ENCODE assay signal across 16 cellular contexts in the genomic region with DNA sequence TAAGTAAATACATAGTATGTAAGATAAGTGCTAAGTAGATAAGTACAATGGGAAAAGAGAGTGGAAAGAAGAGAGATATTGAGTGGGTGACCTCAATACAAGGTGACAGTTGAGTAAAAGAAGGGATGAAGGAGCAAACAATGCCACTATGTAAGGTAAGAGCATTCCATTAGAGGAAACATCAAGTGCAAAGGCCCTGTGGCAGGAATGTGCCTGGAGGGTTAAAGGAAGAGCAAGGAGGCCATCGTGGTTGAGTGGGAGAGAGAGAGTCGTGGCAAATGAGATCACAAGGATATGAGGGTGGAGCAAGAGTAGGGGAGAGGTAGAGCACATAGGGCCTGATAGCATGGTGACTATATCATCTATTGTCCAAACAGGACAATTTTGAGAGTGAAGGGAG. TPM values are rescaled to one million over a fixed set of nuclear protein-coding genes. Genes with fewer than 3 reads are reported as not detected.
DNase-seq lines count a peak whose midpoint lies in the region; FAIRE-seq and TF ChIP-seq lines count a peak whose summit lies in the region.
"Had no signal": no experiment of that assay in that cellular context is flagged by ENCODE, and none has a peak within 500 bp of the region (broad histone marks: within the 10 kb centered on the region; RNA-seq: fewer than 3 reads in every experiment).

No MANE protein-coding gene starts in this region.

- H4K91ac ChIP-seq in trophoblast cell (ENCODE audit: low read depth, low read length), result no peak overlapping the region

- no peaks in the 10 kb centered on the region for H3K36me3 ChIP-seq in left ventricle myocardium inferior
- no peaks in the 10 kb centered on the region for H3K36me3 ChIP-seq in keratinocyte (ENCODE audit: control insufficient read depth in 2 of 2, extremely low read depth in 1 of 2, insufficient read depth in 2 of 2, low read length in 2 of 2)
- no peaks in the 10 kb centered on the region for H3K36me3 ChIP-seq in trophoblast cell (ENCODE audit: control insufficient read depth in 1 of 2, insufficient read depth in 2 of 2, low read length in 2 of 2)
- no peaks in the 10 kb centered on the region for H3K36me3 ChIP-seq in vagina
- H3K36me3 ChIP-seq: BLaER1 treated with 17β-estradiol and CSF1 and Interleukin-3, amounts not matched to agents 10 nM and 100 nM had no signal

- H3K27ac ChIP-seq in left ventricle myocardium inferior (replicated peaks) (peak overlapping the region; percentile 65), keratinocyte (ENCODE audit: control insufficient read depth, insufficient read depth, low read length) (no peak overlapping the region), trophoblast cell (ENCODE audit: low read depth, low read length) (no peak overlapping the region), vagina (peak overlapping the region; percentile 10)
- H3K27ac ChIP-seq: 22Rv1; BLaER1 treated with 17β-estradiol and CSF1 and Interleukin-3, amounts not matched to agents 10 nM and 100 nM; GM23248 had no signal

- dilution Hi-C loops in keratinocyte (cut with MboI; ENCODE audit: extremely low pct_ligation_motif_present, low sequenced_read_pairs), result no loop called here

- no peaks in the 10 kb centered on the region for H3K9me1 ChIP-seq in keratinocyte (ENCODE audit: control insufficient read depth, extremely low read depth, insufficient read depth, low read length)

- H4K12ac ChIP-seq in trophoblast cell (ENCODE audit: low read depth, low read length), result no peak overlapping the region

- H2AFZ ChIP-seq in keratinocyte (ENCODE audit: control insufficient read depth, low read length) (no peak overlapping the region), trophoblast cell (ENCODE audit: insufficient read depth, low read length, poor library complexity) (no peak overlapping the region)
- H2AFZ ChIP-seq: GM23248 had no signal

- H2BK5ac ChIP-seq in trophoblast cell (ENCODE audit: low read depth, low read length, poor library complexity), result no peak overlapping the region

- no peak overlapping the region for H3K9ac ChIP-seq in keratinocyte (ENCODE audit: control insufficient read depth, extremely low read depth, insufficient read depth, low read length)
- no peak overlapping the region for H3K9ac ChIP-seq in trophoblast cell (ENCODE audit: low read length)
- H3K9ac ChIP-seq: BLaER1 treated with 17β-estradiol and CSF1 and Interleukin-3, amounts not matched to agents 10 nM and 100 nM; GM23248 had no signal

- no peak overlapping the region for H2BK12ac ChIP-seq in trophoblast cell (ENCODE audit: low read length)

- no peak for TF ChIP-seq POLR2A in vagina (IDR thresholded peaks at IDR 0.05)

- DNase-seq in left ventricle myocardium inferior, result no peak
- no peak for DNase-seq in cardiac septum (ENCODE audit: low spot score)
- DNase-seq in keratinocyte (ENCODE audit: low read depth, low spot score), result no peak
- peak; percentile 15 to 44 for DNase-seq in trophoblast cell
- DNase-seq in vagina (ENCODE audit: extremely low spot score in 2 of 2), result no peak
- no peak for DNase-seq in NCI-H2196 (lab: John Stamatoyannopoulos, UW; ENCODE audit: unreplicated experiment)
- DNase-seq in ecto neural progenitor cell (ENCODE audit: low spot score), result no peak
- no peak for DNase-seq in T-helper 2 cell
- DNase-seq: CD4-positive, CD25-positive, alpha-beta regulatory T cell; GF-D8; GM23248; H7 had no signal

- intact Hi-C loops in left ventricle myocardium inferior (cut with micrococcal nuclease) (no loop called here), cardiac septum (cut with DNase I) (no loop called here), vagina (cut with DNase I) (no loop called here)

- no peak overlapping the region for H3K4me3 ChIP-seq in left ventricle myocardium inferior
- H3K4me3 ChIP-seq in keratinocyte (ENCODE audit: control insufficient read depth in 2 of 3, extremely low read depth in 1 of 3, insufficient read depth in 2 of 3, low read depth in 1 of 3, low read length in 3 of 3), result no peak overlapping the region
- no peak overlapping the region for H3K4me3 ChIP-seq in trophoblast cell (ENCODE audit: low read depth, low read length)
- H3K4me3 ChIP-seq in vagina, result no peak overlapping the region
- H3K4me3 ChIP-seq: BLaER1 treated with 17β-estradiol and CSF1 and Interleukin-3, amounts not matched to agents 10 nM and 100 nM; GM23248 had no signal

- H4K20me1 ChIP-seq in keratinocyte (ENCODE audit: control insufficient read depth, extremely low read depth, insufficient read depth, low read length), result no peaks in the 10 kb centered on the region
- H4K20me1 ChIP-seq: BLaER1 treated with 17β-estradiol and CSF1 and Interleukin-3, amounts not matched to agents 10 nM and 100 nM had no signal

- peak; percentile 26 for FAIRE-seq in keratinocyte (lab: Jason Lieb, UNC)
- FAIRE-seq: GM18507 had no signal

- no peak overlapping the region for H4K8ac ChIP-seq in trophoblast cell (ENCODE audit: low read depth, low read length)

- H3K14ac ChIP-seq in trophoblast cell (ENCODE audit: low read length), result no peak overlapping the region

- H3K4me2 ChIP-seq in keratinocyte (ENCODE audit: control insufficient read depth, extremely low read depth, insufficient read depth, low read depth, low read length) (no peak overlapping the region), trophoblast cell (ENCODE audit: low read length) (no peak overlapping the region)

- no peak overlapping the region for H3K4ac ChIP-seq in trophoblast cell (ENCODE audit: low read depth, low read length)

- H3K79me1 ChIP-seq in trophoblast cell (ENCODE audit: low read length), result no peaks in the 10 kb centered on the region

- no peak overlapping the region for H2AK5ac ChIP-seq in trophoblast cell (ENCODE audit: low read length)

- no peak overlapping the region for H3K18ac ChIP-seq in trophoblast cell (ENCODE audit: low read length)

- peaks cover 21% of the 10 kb centered on the region for H3K4me1 ChIP-seq in left ventricle myocardium inferior
- peaks cover 21% of the 10 kb centered on the region for H3K4me1 ChIP-seq in keratinocyte (ENCODE audit: control insufficient read depth, extremely low read depth, insufficient read depth, low read length)
- H3K4me1 ChIP-seq in trophoblast cell (ENCODE audit: control insufficient read depth in 1 of 2, insufficient read depth in 2 of 2, low read length in 2 of 2), result no peaks in the 10 kb centered on the region
- H3K4me1 ChIP-seq in vagina, result peaks cover 19% of the 10 kb centered on the region

- H3K9me3 ChIP-seq in left ventricle myocardium inferior (replicated peaks) (no peaks in the 10 kb centered on the region), keratinocyte (ENCODE audit: control insufficient read depth, low read depth, low read length) (no peaks in the 10 kb centered on the region), trophoblast cell (ENCODE audit: insufficient read depth, low read depth, low read length) (peaks cover 2% of the 10 kb centered on the region), vagina (no peaks in the 10 kb centered on the region)
- H3K9me3 ChIP-seq: BLaER1 treated with 17β-estradiol and CSF1 and Interleukin-3, amounts not matched to agents 10 nM and 100 nM had no signal

- H3K27me3 ChIP-seq in left ventricle myocardium inferior (ENCODE audit: low read depth), result no peaks in the 10 kb centered on the region
- H3K27me3 ChIP-seq in keratinocyte (ENCODE audit: control insufficient read depth, extremely low read depth, insufficient read depth, low read length), result no peaks in the 10 kb centered on the region
- H3K27me3 ChIP-seq in trophoblast cell (ENCODE audit: insufficient read depth, low read length), result no peaks in the 10 kb centered on the region
- H3K27me3 ChIP-seq in vagina, result no peaks in the 10 kb centered on the region
- H3K27me3 ChIP-seq: BLaER1 treated with 17β-estradiol and CSF1 and Interleukin-3, amounts not matched to agents 10 nM and 100 nM had no signal

- H3K79me2 ChIP-seq in keratinocyte (ENCODE audit: control insufficient read depth, insufficient read depth, low read length) (no peaks in the 10 kb centered on the region), trophoblast cell (ENCODE audit: control insufficient read depth, insufficient read depth, low read length, poor library complexity) (no peaks in the 10 kb centered on the region)

- WGBS in trophoblast cell (ENCODE audit: extremely low coverage, insufficient coverage, insufficient read length), result no CpG with 5 or more reads among the region's 2 CpGs

- H2BK120ac ChIP-seq in trophoblast cell (ENCODE audit: insufficient read depth, low read length, poor library complexity), result no peak overlapping the region

- no peak overlapping the region for H3K23ac ChIP-seq in trophoblast cell (ENCODE audit: low read length)

- no peak for TF ChIP-seq CTCF in left ventricle myocardium inferior (IDR thresholded peaks at IDR 0.05; ENCODE audit: borderline replicate concordance)
- TF ChIP-seq CTCF in keratinocyte (optimal IDR thresholded peaks at IDR 0.05 in 1 of 3, IDR thresholded peaks at IDR 0.05 in 1 of 3, conservative IDR thresholded peaks at IDR 0.05 in 1 of 3; ENCODE audit: extremely low read depth in 1 of 3, insufficient read depth in 2 of 3, low read length in 3 of 3), result no peak
- TF ChIP-seq CTCF in vagina (IDR thresholded peaks at IDR 0.05), result no peak

RNA-seq across cellular contexts. Expression of a gene that starts 13.4 kb away (rescaled TPM):
- total RNA-seq in left ventricle myocardium inferior (10.0 TPM), cardiac septum (15.4 TPM), vagina (41.5 TPM)
- polyA plus RNA-seq in keratinocyte, result 5.5 to 7.8 TPM (median 6.1 TPM) in 3 replicates
- 0.20 TPM for polyA plus RNA-seq in keratinocyte (2011; ENCODE audit: low read depth)
- 1.9 and 3.3 TPM in 2 replicates for polyA plus RNA-seq in keratinocyte (2011; cell fraction: cytosol; rRNA removed)
- polyA plus RNA-seq in keratinocyte (2011; cell fraction: nucleus; rRNA removed), result 8.6 and 8.9 TPM in 2 replicates
- polyA plus RNA-seq in keratinocyte (2012; ENCODE audit: low replicate concordance), result 0.35 and 3.4 TPM in 2 replicates
- polyA minus RNA-seq in keratinocyte, result 4.2 to 13.2 TPM (median 5.1 TPM) in 3 replicates
- 3.5 TPM for polyA minus RNA-seq in keratinocyte (2011; cell fraction: cytosol; rRNA and poly(A)+ RNA removed)
- 9.5 and 15.4 TPM in 2 replicates for polyA minus RNA-seq in keratinocyte (2011; cell fraction: nucleus; rRNA and poly(A)+ RNA removed)
- 2.8 and 3.3 TPM in 2 replicates for polyA plus RNA-seq in trophoblast cell (2013)
- total RNA-seq: CD4-positive, CD25-positive, alpha-beta regulatory T cell; HT-29 had no signal
- polyA plus RNA-seq: CD4-positive, CD25-positive, alpha-beta regulatory T cell had no signal

Comparison
In these comparisons a context has a peak if more than half of its experiments do, and no peak if none do; other contexts are left out.
1. DNase-seq: peak in trophoblast cell (2 of 2); none in left ventricle myocardium inferior (single experiment), cardiac septum (single experiment), keratinocyte (single experiment), vagina (0 of 2), NCI-H2196 (single experiment), ecto neural progenitor cell (single experiment) and T-helper 2 cell (0 of 5).
2. H3K27ac ChIP-seq: peak in left ventricle myocardium inferior (single experiment) and vagina (single experiment); none in keratinocyte (single experiment) and trophoblast cell (single experiment).